Comparison of ENCODE assay signal across 13 cellular contexts in the genomic region with DNA sequence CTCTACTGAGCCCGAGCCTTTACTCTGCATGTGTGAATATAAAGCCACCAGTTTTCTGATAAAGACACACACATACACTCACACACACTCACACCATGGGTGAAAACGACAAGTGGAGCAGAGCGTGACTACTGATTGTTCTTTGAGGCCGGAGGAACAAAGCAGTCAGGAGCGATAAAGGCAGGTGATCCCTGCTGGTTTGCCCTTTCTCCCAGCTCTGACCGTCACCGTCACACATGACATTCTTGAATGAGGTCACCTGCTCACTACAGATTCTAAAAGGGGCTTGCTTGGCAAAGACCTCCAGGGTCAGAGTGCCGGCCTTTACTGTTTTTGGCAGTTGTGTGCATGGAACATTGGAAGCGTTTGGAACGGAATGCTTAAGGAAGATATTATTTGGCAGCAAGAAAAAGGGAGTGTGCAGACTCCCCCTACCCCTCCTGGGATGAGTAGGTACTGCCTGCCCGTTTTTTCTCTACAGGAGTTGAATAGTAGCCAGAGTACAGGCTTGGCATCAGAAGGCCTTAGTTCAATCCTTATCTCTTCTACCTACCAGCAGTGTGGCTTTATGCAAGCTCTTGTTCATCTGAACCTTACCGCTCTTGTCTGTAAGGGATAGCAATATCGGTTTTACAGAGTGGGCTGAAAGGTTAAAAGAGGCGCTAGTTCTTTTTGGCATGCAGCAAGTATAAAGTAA.
DNase-seq lines count a peak whose midpoint lies in the region; ATAC-seq and TF ChIP-seq lines count a peak whose summit lies in the region.
"Had no signal": no experiment of that assay in that cellular context is flagged by ENCODE, and none has a peak within 500 bp of the region (broad histone marks: within the 10 kb centered on the region; RNA-seq: fewer than 3 reads in every experiment).

No MANE protein-coding gene starts in this region.

- intact Hi-C loops in Right ventricle myocardium inferior (cut with DNase I) (loop anchor here (1.0 kb wide), 1 partner anchor 142 kb away; no protein-coding TSS in a partner anchor), cardiac septum (cut with DNase I) (loop anchor here (2.0 to 5.0 kb wide), 2 partner anchors 16 to 144 kb away; no protein-coding TSS in a partner anchor), uterus (cut with DNase I; ENCODE audit: low total_unique reads) (loop anchor here (10.0 kb wide), 1 partner anchor 146 kb away; no protein-coding TSS in a partner anchor)

- H3K4me1 Mint-ChIP-seq in endodermal cell: peaks cover 50% of the 10 kb centered on the region
- H3K4me1 Mint-ChIP-seq: activated B cell treated with CpG ODN at 0.5 μM for 24 hours had no signal

- DNase-seq in Right ventricle myocardium inferior (ENCODE audit: missing footprints) (no peak), cardiac septum (ENCODE audit: low spot score) (no peak), endodermal cell (peak; percentile 56), uterus (no peak), SHP77 (lab: John Stamatoyannopoulos, UW) (no peak), NCI-H2196 treated with DMSO at 0.1 percent for 48 hours (lab: John Stamatoyannopoulos, UW; ENCODE audit: unreplicated experiment) (no peak), NCI-H69 (lab: John Stamatoyannopoulos, UW) (no peak)
- DNase-seq: activated B cell treated with CpG ODN at 0.5 μM for 24 hours, activated T-cell treated with anti-CD3 and anti-CD28 coated beads for 4 hours, mucosa of descending colon, MV-4-11 had no signal

- TF ChIP-seq CTCF in endodermal cell (conservative IDR thresholded peaks at IDR 0.05) (peak; percentile 48), uterus (IDR thresholded peaks at IDR 0.05) (peak in 1 of 4 experiments; percentile 14)

- H3K27ac Mint-ChIP-seq in endodermal cell: peak overlapping the region; percentile 81
- H3K27ac Mint-ChIP-seq: activated B cell treated with CpG ODN at 0.5 μM for 24 hours had no signal

- no peak overlapping the region for H3K4me3 ChIP-seq in endodermal cell (ENCODE audit: low read length)
- H3K4me3 ChIP-seq in muscle layer of duodenum (ENCODE audit: low read depth in 1 of 2, low read length in 2 of 2): no peak overlapping the region
- H3K4me3 ChIP-seq in uterus: no peak overlapping the region
- H3K4me3 ChIP-seq: mucosa of descending colon, skin epidermis had no signal

- H3K4me3 Mint-ChIP-seq in endodermal cell: no peak overlapping the region
- H3K4me3 Mint-ChIP-seq: activated B cell treated with CpG ODN at 0.5 μM for 24 hours had no signal

- H3K27me3 ChIP-seq in endodermal cell (ENCODE audit: control insufficient read depth, insufficient read depth, low read length, poor library complexity, severe bottlenecking): no peaks in the 10 kb centered on the region
- H3K27me3 ChIP-seq in muscle layer of duodenum (ENCODE audit: low read depth, low read length): no peaks in the 10 kb centered on the region
- H3K27me3 ChIP-seq in uterus: no peaks in the 10 kb centered on the region

- H3K36me3 ChIP-seq in endodermal cell (ENCODE audit: control insufficient read depth, insufficient read depth, low read length) (no peaks in the 10 kb centered on the region), muscle layer of duodenum (ENCODE audit: control insufficient read depth in 1 of 2, insufficient read depth in 2 of 2, low read length in 2 of 2) (peaks cover 0 to 4% of the 10 kb centered on the region in 2 donors), uterus (no peaks in the 10 kb centered on the region)

- peak; percentile 61 for ATAC-seq in Right ventricle myocardium inferior
- ATAC-seq: mucosa of descending colon had no signal

- H3K4me1 ChIP-seq in endodermal cell (ENCODE audit: control insufficient read depth, insufficient read depth, low read length): peaks cover 16% of the 10 kb centered on the region
- peaks cover 25 to 69% of the 10 kb centered on the region in 2 donors for H3K4me1 ChIP-seq in muscle layer of duodenum (ENCODE audit: control insufficient read depth in 1 of 2, insufficient read depth in 2 of 2, low read length in 2 of 2)
- peaks cover 18 to 45% of the 10 kb centered on the region in 2 donors for H3K4me1 ChIP-seq in uterus

- H3K27ac ChIP-seq in endodermal cell (ENCODE audit: low read depth, low read length) (peak overlapping the region; percentile 95), muscle layer of duodenum (ENCODE audit: low read length) (peak overlapping the region; percentile 40), uterus (peak overlapping the region; percentile 83 to 89)
- H3K27ac ChIP-seq: skin epidermis had no signal

- H3K9me3 Mint-ChIP-seq in endodermal cell: no peaks in the 10 kb centered on the region
- H3K9me3 Mint-ChIP-seq: activated B cell treated with CpG ODN at 0.5 μM for 24 hours had no signal

- 74 to 81% methylated on average over 8 to 14 of the region's 14 CpGs for WGBS in endodermal cell (ENCODE audit: insufficient coverage in 1 of 2, insufficient read length in 1 of 2), 2 experiments

- H3K27me3 Mint-ChIP-seq in endodermal cell (ENCODE audit: insufficient read depth): no peaks in the 10 kb centered on the region
- H3K27me3 Mint-ChIP-seq: activated B cell treated with CpG ODN at 0.5 μM for 24 hours had no signal

- H3K9me3 ChIP-seq in endodermal cell (ENCODE audit: control insufficient read depth, low read length) (no peaks in the 10 kb centered on the region), muscle layer of duodenum (ENCODE audit: control insufficient read depth in 1 of 2, low read length in 2 of 2) (no peaks in the 10 kb centered on the region), uterus (no peaks in the 10 kb centered on the region)
- H3K9me3 ChIP-seq: mucosa of descending colon had no signal

- TF ChIP-seq POLR2A in uterus (IDR thresholded peaks at IDR 0.05): no peak

- peak overlapping the region; percentile 22 for H3K9ac ChIP-seq in endodermal cell (ENCODE audit: extremely low read depth, low read length, poor library complexity, severe bottlenecking)

- peaks cover 23% of the 10 kb centered on the region for H3K36me3 Mint-ChIP-seq in endodermal cell (ENCODE audit: low read depth)

Comparison
In these comparisons a context has a peak if more than half of its experiments do, and no peak if none do; other contexts are left out.
1. H3K27ac ChIP-seq: peak in every context shown above with its lines; median percentile 95 in endodermal cell; 86 in uterus; 40 in muscle layer of duodenum.